Comparison of ENCODE assay signal across 17 cellular contexts in the genomic region with DNA sequence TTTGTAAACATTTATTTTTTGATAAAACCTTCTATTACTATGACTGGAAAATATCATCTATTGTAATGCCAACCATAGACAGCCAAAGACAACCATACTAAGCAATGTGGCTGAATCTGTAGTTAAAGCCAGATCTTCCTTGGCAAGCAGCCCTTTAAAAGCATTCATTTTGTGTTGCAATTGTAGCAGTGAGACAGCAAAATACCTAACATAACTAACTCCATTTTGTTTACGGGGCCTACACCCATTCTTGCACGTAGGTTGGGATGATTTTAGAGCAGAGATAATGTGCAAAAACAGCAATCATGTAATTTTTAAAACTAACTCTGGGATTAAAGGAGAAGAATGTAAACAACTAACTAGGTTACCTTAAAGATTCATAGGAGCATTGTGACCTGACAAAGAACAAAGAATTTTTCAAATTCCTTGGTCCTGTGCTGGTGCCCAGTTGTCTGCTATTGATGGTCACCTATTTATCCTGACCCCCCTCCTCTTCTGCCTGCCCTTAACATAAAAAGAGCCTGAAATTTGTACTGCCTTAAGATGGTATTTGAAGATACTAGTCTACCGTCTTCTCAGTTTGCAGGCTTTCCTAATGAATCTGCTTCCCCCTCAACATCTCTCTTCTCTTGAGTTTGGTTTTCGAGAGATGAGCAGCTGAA. TPM values are rescaled to one million over a fixed set of nuclear protein-coding genes. Genes with fewer than 3 reads are reported as not detected.
DNase-seq lines count a peak whose midpoint lies in the region; ATAC-seq and TF ChIP-seq lines count a peak whose summit lies in the region.
"Had no signal": no experiment of that assay in that cellular context is flagged by ENCODE, and none has a peak within 500 bp of the region (broad histone marks: within the 10 kb centered on the region; RNA-seq: fewer than 3 reads in every experiment).

No MANE protein-coding gene starts in this region.

- H4K8ac ChIP-seq in mesendoderm (ENCODE audit: low read depth, low read length): no peak overlapping the region

- no peak overlapping the region for H2AFZ ChIP-seq in fibroblast of lung (ENCODE audit: low read length)

- POLR2A ChIA-PET in BJ (lab: Charles Lee): no interaction called here

- H3K9me3 ChIP-seq in fibroblast of lung (ENCODE audit: control insufficient read depth, insufficient read depth, low read depth, low read length): no peaks in the 10 kb centered on the region
- H3K9me3 ChIP-seq: SK-N-SH had no signal

- no peak overlapping the region for H2BK5ac ChIP-seq in mesendoderm (ENCODE audit: low read length)

- TF ChIP-seq CTCF in BJ (IDR thresholded peaks at IDR 0.05; ENCODE audit: insufficient read depth, low read depth, low read length) (no peak), NB4 (IDR thresholded peaks at IDR 0.05; ENCODE audit: low read depth, low read length) (no peak), fibroblast of lung (conservative IDR thresholded peaks at IDR 0.05 in 1 of 2, IDR thresholded peaks at IDR 0.05 in 1 of 2; ENCODE audit: low read depth in 1 of 2, low read length in 2 of 2) (no peak)

- no peaks in the 10 kb centered on the region for H3K79me2 ChIP-seq in fibroblast of lung (ENCODE audit: control insufficient read depth, insufficient read depth, low read length)
- no peaks in the 10 kb centered on the region for H3K79me2 ChIP-seq in mesendoderm (ENCODE audit: control insufficient read depth, insufficient read depth, low read length)

- no peak overlapping the region for H2BK15ac ChIP-seq in mesendoderm (replicated peaks; ENCODE audit: low read depth)

- H3K4me2 ChIP-seq in fibroblast of lung (ENCODE audit: extremely low read depth, insufficient read depth, low read length): no peak overlapping the region
- no peak overlapping the region for H3K4me2 ChIP-seq in mesendoderm (ENCODE audit: low read length)
- H3K4me2 ChIP-seq: SK-N-SH had no signal

- H3K36me3 ChIP-seq in BJ (ENCODE audit: control insufficient read depth, insufficient read depth, low read length): no peaks in the 10 kb centered on the region; the same call in 1 of the 2 replicates
- H3K36me3 ChIP-seq in fibroblast of lung (ENCODE audit: control insufficient read depth, insufficient read depth, low read length): peaks cover 3% of the 10 kb centered on the region
- H3K36me3 ChIP-seq in mesendoderm (ENCODE audit: control insufficient read depth, insufficient read depth, low read length): no peaks in the 10 kb centered on the region

- H3K4me3 ChIP-seq in BJ (ENCODE audit: low read depth, low read length) (no peak overlapping the region), NB4 (ENCODE audit: low read depth, low read length) (no peak overlapping the region), fibroblast of lung (replicated peaks in 1 of 4; ENCODE audit: control extremely low read depth in 1 of 4, insufficient read depth in 1 of 4, low read depth in 3 of 4, low read length in 4 of 4) (no peak overlapping the region), mesendoderm (ENCODE audit: low read length) (no peak overlapping the region)
- H3K4me3 ChIP-seq: K562 had no signal

- no peak overlapping the region for H3K9ac ChIP-seq in fibroblast of lung (ENCODE audit: insufficient read depth, low read length)
- no peak overlapping the region for H3K9ac ChIP-seq in mesendoderm (ENCODE audit: low read length)
- H3K9ac ChIP-seq: SK-N-SH had no signal

- no peaks in the 10 kb centered on the region for H3K79me1 ChIP-seq in mesendoderm (ENCODE audit: low read length)

- TF ChIP-seq POLR2A in NB4 (IDR thresholded peaks at IDR 0.05; ENCODE audit: extremely low read depth, insufficient read length): no peak

- ATAC-seq in HG03139 (IDR thresholded peaks at IDR 0.05; ENCODE audit: unreplicated experiment) (no peak), GM19324 (IDR thresholded peaks at IDR 0.05; ENCODE audit: low FRiP score, unreplicated experiment) (no peak)
- ATAC-seq: K562 had no signal

- no peak overlapping the region for H3K18ac ChIP-seq in mesendoderm (ENCODE audit: low read length)

- H2BK120ac ChIP-seq in mesendoderm (ENCODE audit: low read depth, low read length): no peak overlapping the region

- H3K4ac ChIP-seq in mesendoderm (ENCODE audit: low read depth, low read length): no peak overlapping the region

- DNase-seq in BJ (ENCODE audit: low read depth) (peak; percentile 17), NB4 (ENCODE audit: low read depth) (peak; percentile 4), fibroblast of lung (ENCODE audit: low read depth in 2 of 2) (peak; percentile 28 to 42), mesendoderm (peak; percentile 58), cerebellum (ENCODE audit: low spot score) (no peak), T-helper 1 cell (no peak)
- DNase-seq: CD4-positive, CD25-positive, alpha-beta regulatory T cell; HCEC 1CT; NCI-H1048; NCI-H146; NCI-H2081 treated with DMSO at 0.1 percent for 48 hours; NCI-H510A treated with DMSO at 0.1 percent for 48 hours; Right ventricle myocardium superior; SK-N-SH had no signal

- WGBS in mesendoderm (ENCODE audit: extremely low coverage, insufficient coverage, low lambda C conversion rate): no CpG with 5 or more reads among the region's 4 CpGs

- no peak overlapping the region for H4K5ac ChIP-seq in mesendoderm (ENCODE audit: low read length)

- H3K4me1 ChIP-seq in fibroblast of lung (ENCODE audit: control insufficient read depth, extremely low read depth, insufficient read depth, low read length) (no peaks in the 10 kb centered on the region), mesendoderm (ENCODE audit: control insufficient read depth, low read depth, low read length) (no peaks in the 10 kb centered on the region)

- H3K56ac ChIP-seq in mesendoderm (ENCODE audit: low read length): no peak overlapping the region

- no peak overlapping the region for H3K23ac ChIP-seq in mesendoderm (ENCODE audit: low read length)

- no peak overlapping the region for H2AK5ac ChIP-seq in mesendoderm (ENCODE audit: low read length)

- H3K27me3 ChIP-seq in BJ (ENCODE audit: control insufficient read depth, insufficient read depth, low read length) (no peaks in the 10 kb centered on the region), fibroblast of lung (ENCODE audit: control insufficient read depth, insufficient read depth, low read length) (no peaks in the 10 kb centered on the region), mesendoderm (ENCODE audit: insufficient read depth, low read length, poor library complexity) (no peaks in the 10 kb centered on the region)

- no peaks in the 10 kb centered on the region for H4K20me1 ChIP-seq in fibroblast of lung (ENCODE audit: control insufficient read depth, extremely low read depth, insufficient read depth, low read length)

- CTCF ChIA-PET in BJ (lab: Yijun Ruan, JAX): no interaction called here

- H3K27ac ChIP-seq in fibroblast of lung (ENCODE audit: insufficient read depth, low read length) (no peak overlapping the region), mesendoderm (ENCODE audit: low read depth, low read length) (no peak overlapping the region)

RNA-seq across cellular contexts. Expression of gene IFNA1, which starts 10.6 kb away (rescaled TPM):
- not detected in 2 replicates for polyA plus RNA-seq in BJ (2011; rRNA removed)
- not detected in 2 replicates for polyA minus RNA-seq in BJ (2011; rRNA and poly(A)+ RNA removed)
- not detected in 2 replicates for total RNA-seq in fibroblast of lung
- polyA plus RNA-seq in fibroblast of lung: not detected in 2 replicates
- not detected in 2 replicates for polyA plus RNA-seq in fibroblast of lung (2012)
- polyA minus RNA-seq in fibroblast of lung (ENCODE audit: low replicate concordance): not detected in 2 replicates
- not detected for polyA plus RNA-seq in mesendoderm (2013, experiment 1 of 2)
- not detected for polyA plus RNA-seq in mesendoderm (2013, experiment 2 of 2)
- not detected for total RNA-seq in cerebellum
- total RNA-seq: CD4-positive, CD25-positive, alpha-beta regulatory T cell; K562; Right ventricle myocardium superior had no signal
- polyA plus RNA-seq: CD4-positive, CD25-positive, alpha-beta regulatory T cell; K562; SK-N-SH had no signal

RNA-seq across cellular contexts. Expression of gene IFNE, which starts 31.2 kb away (rescaled TPM):
- polyA plus RNA-seq in BJ (2011; rRNA removed) (0.28 and 0.69 TPM in 2 replicates), fibroblast of lung (0.15 and 0.40 TPM in 2 replicates)
- polyA minus RNA-seq in BJ (2011; rRNA and poly(A)+ RNA removed): 0.85 and 1.1 TPM in 2 replicates
- total RNA-seq in fibroblast of lung (3.9 and 6.6 TPM in 2 replicates), cerebellum (not detected)
- polyA plus RNA-seq in fibroblast of lung (2012): 0.27 and 0.34 TPM in 2 replicates
- polyA minus RNA-seq in fibroblast of lung (ENCODE audit: low replicate concordance): not detected in 2 replicates
- 0.07 TPM for polyA plus RNA-seq in mesendoderm (2013, experiment 1 of 2)
- polyA plus RNA-seq in mesendoderm (2013, experiment 2 of 2): 0.06 TPM
- total RNA-seq: CD4-positive, CD25-positive, alpha-beta regulatory T cell; K562; Right ventricle myocardium superior had no signal
- polyA plus RNA-seq: CD4-positive, CD25-positive, alpha-beta regulatory T cell; K562 had no signal

RNA-seq across cellular contexts. Expression of gene IFNA8, which starts 41.9 kb away (rescaled TPM):
- not detected in 2 replicates for polyA plus RNA-seq in BJ (2011; rRNA removed)
- not detected in 2 replicates for polyA minus RNA-seq in BJ (2011; rRNA and poly(A)+ RNA removed)
- total RNA-seq in fibroblast of lung: not detected in 2 replicates
- polyA plus RNA-seq in fibroblast of lung: not detected in 2 replicates
- polyA plus RNA-seq in fibroblast of lung (2012): not detected in 2 replicates
- polyA minus RNA-seq in fibroblast of lung (ENCODE audit: low replicate concordance): not detected in 2 replicates
- polyA plus RNA-seq in mesendoderm (2013, experiment 1 of 2): not detected
- polyA plus RNA-seq in mesendoderm (2013, experiment 2 of 2): not detected
- not detected for total RNA-seq in cerebellum
- total RNA-seq: CD4-positive, CD25-positive, alpha-beta regulatory T cell; K562; Right ventricle myocardium superior had no signal
- polyA plus RNA-seq: CD4-positive, CD25-positive, alpha-beta regulatory T cell; K562; SK-N-SH had no signal

Comparison
In these comparisons a context has a peak if more than half of its experiments do, and no peak if none do; other contexts are left out.
1. DNase-seq: peak in BJ (single experiment), NB4 (single experiment), fibroblast of lung (2 of 2) and mesendoderm (single experiment); none in cerebellum (single experiment) and T-helper 1 cell (0 of 5).